ENCODE assay signal across 13 cellular contexts in the genomic region with DNA sequence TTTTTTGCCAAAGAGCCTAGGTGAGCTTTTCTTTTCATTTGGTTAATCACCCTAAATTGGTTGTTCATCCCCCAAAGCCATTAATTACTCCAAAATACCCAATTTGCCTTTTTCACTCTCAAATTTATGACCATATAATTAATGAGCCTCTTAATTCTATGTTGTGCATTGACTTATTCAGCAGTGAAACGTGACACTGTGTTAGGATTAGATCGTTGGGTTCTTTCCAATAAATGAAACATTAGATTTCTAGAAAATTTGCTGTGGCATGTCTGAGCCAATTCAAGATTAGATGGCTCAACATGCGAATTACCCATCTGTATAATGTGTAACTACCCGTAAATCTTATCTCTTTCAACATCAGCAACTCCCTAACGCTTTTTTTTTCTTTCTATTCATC.
"Had no signal": no experiment of that assay in that cellular context is flagged by ENCODE, and none has a peak within 500 bp of the region (broad histone marks: within the 10 kb centered on the region; RNA-seq: fewer than 3 reads in every experiment).

No MANE protein-coding gene starts in this region.

- H3K36me3 ChIP-seq: gastrocnemius medialis, left lung, WERI-Rb-1 had no signal

- H3K27ac ChIP-seq: gastrocnemius medialis, left lung, WERI-Rb-1 had no signal

- DNase-seq: activated CD4-positive, alpha-beta T cell treated with anti-CD3 and anti-CD28 coated beads, Interleukin-2, amount 50 U/mL, for 48 hours; activated naive CD4-positive, alpha-beta T cell treated with anti-CD3 and anti-CD28 coated beads for 36 hours; activated naive CD8-positive, alpha-beta T cell treated with anti-CD3 and anti-CD28 coated beads, Interleukin-2, amount 50 U/mL, for 24 hours; activated T-cell treated with anti-CD3 and anti-CD28 coated beads, Interleukin-2, amount 50 U/mL, for 1 hour; aorta; endodermal cell; erythroblast; gastrocnemius medialis; left lung; natural killer cell; posterior cingulate gyrus; WERI-Rb-1 had no signal

- H3K4me3 ChIP-seq: gastrocnemius medialis, left lung had no signal

- H3K9me3 ChIP-seq: gastrocnemius medialis, left lung had no signal

- H3K4me1 ChIP-seq: gastrocnemius medialis, left lung had no signal

- ATAC-seq: activated naive CD8-positive, alpha-beta T cell treated with anti-CD3 and anti-CD28 coated beads, Interleukin-2, amount 50 U/mL, for 24 hours; gastrocnemius medialis; left lung; natural killer cell; stimulated activated effector memory CD8-positive, alpha-beta T cell treated with anti-CD3 and anti-CD28 coated beads, Interleukin-12 subunit alpha, Interleukin-12 subunit beta, amount 100 ng/mL, for 72 hours had no signal

- H3K27me3 ChIP-seq: gastrocnemius medialis, left lung had no signal
